In genomic region chr2:705971-706511, GRCh38 we compare ENCODE assay signal across 9 cellular contexts.
A peak's percentile ranks its signal among the peaks of the same experiment; 100 is the strongest.
DNase-seq lines count a peak whose midpoint lies in the region; ATAC-seq lines count a peak whose summit lies in the region.
"Had no signal": no experiment of that assay in that cellular context is flagged by ENCODE, and none has a peak within 500 bp of the region (broad histone marks: within the 10 kb centered on the region; RNA-seq: fewer than 3 reads in every experiment).

No MANE protein-coding gene starts in this region.

- ATAC-seq in GM21825 (IDR thresholded peaks at IDR 0.05; ENCODE audit: unreplicated experiment) (peak; percentile 95), HG03439 (IDR thresholded peaks at IDR 0.05; ENCODE audit: unreplicated experiment) (peak; percentile 87)
- peak; percentile 94 for ATAC-seq in stimulated activated naive CD8-positive, alpha-beta T cell treated with anti-CD3 and anti-CD28 coated beads, Interleukin-15, amount 100 ng/mL, for 72 hours

- H3K9me3 Mint-ChIP-seq in stimulated activated naive CD8-positive, alpha-beta T cell treated with anti-CD3 and anti-CD28 coated beads, Interleukin-15, amount 100 ng/mL, for 72 hours: no peaks in the 10 kb centered on the region

- no peak overlapping the region for H3K4me3 Mint-ChIP-seq in stimulated activated naive CD8-positive, alpha-beta T cell treated with anti-CD3 and anti-CD28 coated beads, Interleukin-15, amount 100 ng/mL, for 72 hours

- peaks cover 30% of the 10 kb centered on the region for H3K27me3 Mint-ChIP-seq in stimulated activated naive CD8-positive, alpha-beta T cell treated with anti-CD3 and anti-CD28 coated beads, Interleukin-15, amount 100 ng/mL, for 72 hours

- peak; percentile 12 to 48 (median 23) for DNase-seq in stimulated activated CD4-positive, alpha-beta T cell treated with anti-CD3 and anti-CD28 coated beads, Interleukin-12 subunit alpha, Interleukin-12 subunit beta, amount 100 ng/mL, for 48 hours (ENCODE audit: low read depth in 2 of 3, low spot score in 1 of 3)
- DNase-seq in stimulated activated CD4-positive, alpha-beta T cell treated with anti-CD3 and anti-CD28 coated beads, Interleukin-12 subunit alpha, Interleukin-12 subunit beta, amount 100 ng/mL, for 4 hours: no peak
- peak in 1 of 2 donors; percentile 50 for DNase-seq in stimulated activated naive CD8-positive, alpha-beta T cell treated with anti-CD3 and anti-CD28 coated beads, Interleukin-15, amount 100 ng/mL, for 72 hours
- no peak for DNase-seq in NOMO-1 (lab: John Stamatoyannopoulos, UW; ENCODE audit: unreplicated experiment in 2 of 2)
- DNase-seq in NCI-H2227 (lab: John Stamatoyannopoulos, UW; ENCODE audit: unreplicated experiment): no peak
- no peak for DNase-seq in NCI-H1417 treated with DMSO at 0.1 percent for 48 hours (lab: John Stamatoyannopoulos, UW)
- DNase-seq: SHP77 had no signal

- peaks cover 12% of the 10 kb centered on the region for H3K4me1 Mint-ChIP-seq in stimulated activated naive CD8-positive, alpha-beta T cell treated with anti-CD3 and anti-CD28 coated beads, Interleukin-15, amount 100 ng/mL, for 72 hours

- no peak overlapping the region for H3K27ac Mint-ChIP-seq in stimulated activated naive CD8-positive, alpha-beta T cell treated with anti-CD3 and anti-CD28 coated beads, Interleukin-15, amount 100 ng/mL, for 72 hours

Comparison
In these comparisons a context has a peak if more than half of its experiments do, and no peak if none do; other contexts are left out.
1. DNase-seq: peak in stimulated activated CD4-positive, alpha-beta T cell treated with anti-CD3 and anti-CD28 coated beads, Interleukin-12 subunit alpha, Interleukin-12 subunit beta, amount 100 ng/mL, for 48 hours (3 of 3); none in stimulated activated CD4-positive, alpha-beta T cell treated with anti-CD3 and anti-CD28 coated beads, Interleukin-12 subunit alpha, Interleukin-12 subunit beta, amount 100 ng/mL, for 4 hours (single experiment), NOMO-1 (0 of 2), NCI-H2227 (single experiment) and NCI-H1417 treated with DMSO at 0.1 percent for 48 hours (single experiment).
2. Peak in every context shown above with its lines, with median percentiles within 50 percentile points of each other: ATAC-seq.